In the genomic region with DNA sequence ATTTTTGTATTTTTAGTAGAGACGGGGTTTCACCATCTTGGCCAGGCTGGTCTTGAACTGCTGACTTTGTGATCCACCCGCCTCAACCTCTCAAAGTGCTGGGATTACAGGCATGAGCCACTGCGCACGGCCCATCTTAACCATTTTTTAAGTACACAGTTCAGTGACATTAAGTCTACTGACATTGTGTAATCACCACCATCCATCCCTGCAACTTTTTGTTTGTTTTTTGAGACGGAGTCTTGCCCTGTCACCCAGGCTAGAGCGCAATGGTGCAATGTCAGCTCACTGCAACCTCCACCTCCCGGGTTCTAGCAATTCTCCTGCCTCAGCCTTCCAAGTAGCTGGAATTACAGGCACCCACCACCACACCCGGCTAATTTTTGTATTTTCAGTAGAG, we compare ENCODE assay signal across 4 cellular contexts.
A peak's percentile ranks its signal among the peaks of the same experiment; 100 is the strongest.
TF ChIP-seq lines count a peak whose summit lies in the region.
"Not testable (repeated sequence)": the region's sequence is repeated elsewhere in the genome, so short reads cannot be mapped to it uniquely, and the experiment has no call there.

No MANE protein-coding gene starts in this region.

TF ChIP-seq in IMR-90, 13 proteins besides CTCF, POLR2A, EP300 and RAD21:
- peak; percentile 38; the same call in 1 of the 2 replicates for TF ChIP-seq CEBPB (IDR thresholded peaks at IDR 0.05; ENCODE audit: low read depth, low read length)
TF ChIP-seq in IMR-90: peak in this region for 1; not testable (repeated sequence) for 12.

TF ChIP-seq in WTC11, 78 proteins besides CTCF, POLR2A, EP300 and RAD21:
- TF ChIP-seq GABPB1 (CRISPR knock-in tag; IDR thresholded peaks at IDR 0.05): 0 out of 2 replicates have a peak, but pooled peaks have one; percentile 15

TF ChIP-seq in K562, 482 proteins besides CTCF, POLR2A, EP300 and RAD21:
- TF ChIP-seq CEBPB (tag; IDR thresholded peaks at IDR 0.05): peak; percentile 6; the same call in 1 of the 2 replicates

TF ChIP-seq in HepG2, 621 proteins besides CTCF, POLR2A, EP300 and RAD21:
- peak; percentile 48; the same call in 1 of the 2 replicates for TF ChIP-seq ZMYM4 (CRISPR knock-in tag; IDR thresholded peaks at IDR 0.05)
- 0 out of 2 replicates have a peak, but pooled peaks have one; percentile 14 for TF ChIP-seq SAP130 (CRISPR knock-in tag; IDR thresholded peaks at IDR 0.05; ENCODE audit: low read depth)
- peak; percentile 65 for TF ChIP-seq CEBPG (CRISPR knock-in tag; IDR thresholded peaks at IDR 0.05)
- TF ChIP-seq ZNF441 (CRISPR knock-in tag; IDR thresholded peaks at IDR 0.05; ENCODE audit: borderline replicate concordance): peak; percentile 97
- TF ChIP-seq CEBPB (IDR thresholded peaks at IDR 0.05; ENCODE audit: borderline replicate concordance, low read depth, low read length): peak; percentile 78
- TF ChIP-seq GATAD2A (CRISPR knock-in tag; IDR thresholded peaks at IDR 0.05): peak; percentile 40; the same call in 1 of the 2 replicates
- TF ChIP-seq FOXA1 (IDR thresholded peaks at IDR 0.05): not testable (repeated sequence)
- 0 out of 2 replicates have a peak, but pooled peaks have one; percentile 48 for TF ChIP-seq FOXA1 (CRISPR knock-in tag; IDR thresholded peaks at IDR 0.05)
- TF ChIP-seq HNF4A (CRISPR knock-in tag; IDR thresholded peaks at IDR 0.05): peak; percentile 16; the same call in 1 of the 2 replicates
- TF ChIP-seq, protein P1, sequence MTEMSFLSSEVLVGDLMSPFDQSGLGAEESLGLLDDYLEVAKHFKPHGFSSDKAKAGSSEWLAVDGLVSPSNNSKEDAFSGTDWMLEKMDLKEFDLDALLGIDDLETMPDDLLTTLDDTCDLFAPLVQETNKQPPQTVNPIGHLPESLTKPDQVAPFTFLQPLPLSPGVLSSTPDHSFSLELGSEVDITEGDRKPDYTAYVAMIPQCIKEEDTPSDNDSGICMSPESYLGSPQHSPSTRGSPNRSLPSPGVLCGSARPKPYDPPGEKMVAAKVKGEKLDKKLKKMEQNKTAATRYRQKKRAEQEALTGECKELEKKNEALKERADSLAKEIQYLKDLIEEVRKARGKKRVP (CRISPR knock-in tag; IDR thresholded peaks at IDR 0.05): 0 out of 4 replicates have a peak, but pooled peaks of 1 of the 2 experiments have one; percentile 31
- peak; percentile 45 for TF ChIP-seq HOXA3 (CRISPR knock-in tag; IDR thresholded peaks at IDR 0.05)
- peak; percentile 29; the same call in 1 of the 2 replicates for TF ChIP-seq SALL1 (CRISPR knock-in tag; IDR thresholded peaks at IDR 0.05)
- TF ChIP-seq, protein P2, sequence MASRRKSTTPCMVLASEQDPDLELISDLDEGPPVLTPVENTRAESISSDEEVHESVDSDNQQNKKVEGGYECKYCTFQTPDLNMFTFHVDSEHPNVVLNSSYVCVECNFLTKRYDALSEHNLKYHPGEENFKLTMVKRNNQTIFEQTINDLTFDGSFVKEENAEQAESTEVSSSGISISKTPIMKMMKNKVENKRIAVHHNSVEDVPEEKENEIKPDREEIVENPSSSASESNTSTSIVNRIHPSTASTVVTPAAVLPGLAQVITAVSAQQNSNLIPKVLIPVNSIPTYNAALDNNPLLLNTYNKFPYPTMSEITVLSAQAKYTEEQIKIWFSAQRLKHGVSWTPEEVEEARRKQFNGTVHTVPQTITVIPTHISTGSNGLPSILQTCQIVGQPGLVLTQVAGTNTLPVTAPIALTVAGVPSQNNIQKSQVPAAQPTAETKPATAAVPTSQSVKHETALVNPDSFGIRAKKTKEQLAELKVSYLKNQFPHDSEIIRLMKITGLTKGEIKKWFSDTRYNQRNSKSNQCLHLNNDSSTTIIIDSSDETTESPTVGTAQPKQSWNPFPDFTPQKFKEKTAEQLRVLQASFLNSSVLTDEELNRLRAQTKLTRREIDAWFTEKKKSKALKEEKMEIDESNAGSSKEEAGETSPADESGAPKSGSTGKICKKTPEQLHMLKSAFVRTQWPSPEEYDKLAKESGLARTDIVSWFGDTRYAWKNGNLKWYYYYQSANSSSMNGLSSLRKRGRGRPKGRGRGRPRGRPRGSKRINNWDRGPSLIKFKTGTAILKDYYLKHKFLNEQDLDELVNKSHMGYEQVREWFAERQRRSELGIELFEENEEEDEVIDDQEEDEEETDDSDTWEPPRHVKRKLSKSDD (CRISPR knock-in tag; IDR thresholded peaks at IDR 0.05; ENCODE audit: low read depth): 0 out of 2 replicates have a peak, but pooled peaks have one; percentile 38
TF ChIP-seq in HepG2: peak in this region for 12; not testable (repeated sequence) for 609.
